Comparison of ENCODE assay signal across 2 cellular contexts in the genomic region with DNA sequence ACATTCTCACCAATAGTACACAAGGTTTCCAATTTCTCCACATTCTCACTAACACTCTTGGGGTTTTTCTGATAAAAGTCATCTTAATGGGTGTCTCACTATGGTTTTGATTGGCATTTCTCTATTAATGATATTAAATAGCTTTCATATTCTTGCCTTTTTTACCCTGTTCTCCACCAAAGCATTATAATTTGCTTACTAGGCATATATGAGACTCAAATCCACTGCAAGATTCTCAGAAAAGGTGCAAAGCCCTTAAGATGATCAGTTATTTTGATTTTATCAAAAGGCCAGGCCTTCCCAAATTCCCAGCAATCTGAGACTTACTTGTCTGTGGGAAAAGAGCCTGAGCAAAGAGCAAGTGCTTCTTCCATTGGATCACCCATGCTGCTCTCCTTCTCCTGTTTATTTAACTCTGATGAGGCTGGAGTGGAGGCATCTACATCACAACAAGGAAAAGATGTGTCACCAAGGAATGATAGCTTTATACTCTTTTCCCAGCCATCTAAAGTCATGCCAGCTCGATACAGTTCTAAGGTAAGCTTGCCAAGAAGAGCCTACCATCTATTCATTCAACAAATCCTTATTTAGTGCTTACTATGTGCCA.
TF ChIP-seq lines count a peak whose summit lies in the region.

No MANE protein-coding gene starts in this region.

TF ChIP-seq in A549, 52 proteins besides CTCF, POLR2A, EP300 and RAD21:
- TF ChIP-seq, protein P1, sequence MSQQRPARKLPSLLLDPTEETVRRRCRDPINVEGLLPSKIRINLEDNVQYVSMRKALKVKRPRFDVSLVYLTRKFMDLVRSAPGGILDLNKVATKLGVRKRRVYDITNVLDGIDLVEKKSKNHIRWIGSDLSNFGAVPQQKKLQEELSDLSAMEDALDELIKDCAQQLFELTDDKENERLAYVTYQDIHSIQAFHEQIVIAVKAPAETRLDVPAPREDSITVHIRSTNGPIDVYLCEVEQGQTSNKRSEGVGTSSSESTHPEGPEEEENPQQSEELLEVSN (IDR thresholded peaks at IDR 0.05; ENCODE audit: borderline replicate concordance, low read depth) = no peak
- peak; percentile 71 for TF ChIP-seq MAFK (IDR thresholded peaks at IDR 0.05; ENCODE audit: partially characterized antibody)
- TF ChIP-seq PHF8 (IDR thresholded peaks at IDR 0.05; ENCODE audit: borderline replicate concordance, low read depth) = no peak
- no peak for TF ChIP-seq CHD2 (IDR thresholded peaks at IDR 0.05; ENCODE audit: low read length, partially characterized antibody)
- TF ChIP-seq HDAC2 (IDR thresholded peaks at IDR 0.05) = no peak
- TF ChIP-seq KDM1A (IDR thresholded peaks at IDR 0.05; ENCODE audit: low read depth) = no peak

TF ChIP-seq in IMR-90, 13 proteins besides CTCF, POLR2A, EP300 and RAD21:
- TF ChIP-seq MAFK (IDR thresholded peaks at IDR 0.05; ENCODE audit: low read depth, low read length) (peak; percentile 90), BHLHE40 (IDR thresholded peaks at IDR 0.05; ENCODE audit: low read depth, low read length) (peak; percentile 37; the same call in 1 of the 2 replicates), CEBPB (IDR thresholded peaks at IDR 0.05; ENCODE audit: low read depth, low read length) (no peak)
TF ChIP-seq in IMR-90: peak in this region for 2.
